Comparison of ENCODE assay signal across 1 cellular context in the genomic region with DNA sequence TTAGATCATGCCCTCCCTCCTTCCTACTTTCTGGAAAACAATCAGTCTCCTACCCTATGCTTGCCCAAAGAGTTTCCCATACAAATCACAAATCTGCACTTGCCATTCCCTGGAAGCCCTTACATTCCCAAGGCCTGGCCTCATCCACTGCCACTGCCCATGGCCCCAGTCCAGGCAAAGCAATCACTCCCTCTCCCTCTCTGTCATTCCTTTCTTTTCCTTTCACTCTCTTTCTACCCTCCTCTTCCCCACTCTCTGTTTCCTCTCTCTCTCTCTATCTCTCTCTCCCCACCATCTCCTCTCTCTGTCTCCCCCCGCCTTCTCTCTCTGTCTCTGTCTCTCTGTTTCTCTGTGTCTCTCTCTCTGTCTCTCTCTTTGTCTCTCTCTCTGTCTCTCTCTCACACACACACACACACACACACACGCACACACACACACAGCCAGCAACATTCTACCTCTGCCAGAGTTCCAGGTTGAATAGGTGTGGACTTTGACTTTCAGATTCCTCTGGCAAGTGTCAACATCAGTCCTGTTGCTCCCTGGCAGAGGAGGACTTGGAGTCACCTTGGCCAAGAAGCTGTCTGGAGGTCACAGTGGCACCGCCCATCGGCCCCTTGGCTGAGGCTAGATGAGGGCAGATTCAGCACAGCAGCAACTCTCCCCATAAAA.
TF ChIP-seq lines count a peak whose summit lies in the region.

No MANE protein-coding gene starts in this region.

TF ChIP-seq in SK-N-SH treated with all-trans-retinoic acid at 6 μM for 48 hours, 23 proteins besides CTCF, POLR2A, EP300 and RAD21 (continued from another document):
- no peak for TF ChIP-seq CREB5 (CRISPR knock-in tag; IDR thresholded peaks at IDR 0.05; ENCODE audit: low read depth)
- TF ChIP-seq, protein P1, sequence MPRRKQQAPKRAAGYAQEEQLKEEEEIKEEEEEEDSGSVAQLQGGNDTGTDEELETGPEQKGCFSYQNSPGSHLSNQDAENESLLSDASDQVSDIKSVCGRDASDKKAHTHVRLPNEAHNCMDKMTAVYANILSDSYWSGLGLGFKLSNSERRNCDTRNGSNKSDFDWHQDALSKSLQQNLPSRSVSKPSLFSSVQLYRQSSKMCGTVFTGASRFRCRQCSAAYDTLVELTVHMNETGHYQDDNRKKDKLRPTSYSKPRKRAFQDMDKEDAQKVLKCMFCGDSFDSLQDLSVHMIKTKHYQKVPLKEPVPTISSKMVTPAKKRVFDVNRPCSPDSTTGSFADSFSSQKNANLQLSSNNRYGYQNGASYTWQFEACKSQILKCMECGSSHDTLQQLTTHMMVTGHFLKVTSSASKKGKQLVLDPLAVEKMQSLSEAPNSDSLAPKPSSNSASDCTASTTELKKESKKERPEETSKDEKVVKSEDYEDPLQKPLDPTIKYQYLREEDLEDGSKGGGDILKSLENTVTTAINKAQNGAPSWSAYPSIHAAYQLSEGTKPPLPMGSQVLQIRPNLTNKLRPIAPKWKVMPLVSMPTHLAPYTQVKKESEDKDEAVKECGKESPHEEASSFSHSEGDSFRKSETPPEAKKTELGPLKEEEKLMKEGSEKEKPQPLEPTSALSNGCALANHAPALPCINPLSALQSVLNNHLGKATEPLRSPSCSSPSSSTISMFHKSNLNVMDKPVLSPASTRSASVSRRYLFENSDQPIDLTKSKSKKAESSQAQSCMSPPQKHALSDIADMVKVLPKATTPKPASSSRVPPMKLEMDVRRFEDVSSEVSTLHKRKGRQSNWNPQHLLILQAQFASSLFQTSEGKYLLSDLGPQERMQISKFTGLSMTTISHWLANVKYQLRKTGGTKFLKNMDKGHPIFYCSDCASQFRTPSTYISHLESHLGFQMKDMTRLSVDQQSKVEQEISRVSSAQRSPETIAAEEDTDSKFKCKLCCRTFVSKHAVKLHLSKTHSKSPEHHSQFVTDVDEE (CRISPR knock-in tag; IDR thresholded peaks at IDR 0.05): no peak
